In the genomic region with DNA sequence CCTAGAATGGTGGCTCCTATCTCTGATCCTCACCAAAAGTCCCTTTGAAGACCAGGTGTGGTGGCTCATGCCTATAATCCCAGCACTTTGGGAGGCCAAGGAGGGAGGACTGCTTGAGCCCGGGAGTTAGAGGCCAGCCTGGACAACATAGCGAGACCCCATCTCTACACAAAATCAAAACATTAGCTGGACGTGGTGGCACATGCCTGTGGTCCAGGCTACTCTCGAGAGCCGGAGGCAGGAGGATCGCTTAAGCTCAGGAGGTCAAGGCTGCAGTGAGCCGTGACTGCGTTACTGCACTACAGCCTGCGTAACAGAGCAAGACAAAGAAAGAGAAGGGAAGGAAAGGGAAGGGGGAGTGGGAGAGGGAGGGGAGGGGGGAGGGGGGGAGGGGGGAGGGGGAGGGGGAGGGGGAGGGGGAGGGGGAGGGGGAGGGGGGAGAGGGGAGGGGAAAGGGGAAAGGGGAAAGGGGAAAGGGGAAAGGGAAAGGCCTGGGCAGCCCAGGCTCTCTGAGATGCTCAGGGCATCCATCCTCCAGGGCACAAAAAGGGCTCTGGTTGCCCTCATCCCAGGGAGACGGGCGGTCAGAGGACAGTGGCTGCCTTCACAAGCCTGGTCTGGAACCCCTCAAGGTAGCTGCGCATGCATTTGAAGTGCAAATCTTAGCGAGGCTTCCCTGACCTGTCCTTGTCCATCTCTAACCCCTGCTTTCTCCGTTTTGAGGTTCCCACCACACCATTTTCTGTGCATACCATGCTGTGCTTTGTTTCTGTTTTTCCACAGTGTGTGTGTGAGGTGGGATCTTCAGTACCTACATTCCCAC, we compare ENCODE assay signal across 17 cellular contexts.
DNase-seq lines count a peak whose midpoint lies in the region; ATAC-seq and TF ChIP-seq lines count a peak whose summit lies in the region.
"Had no signal": no experiment of that assay in that cellular context is flagged by ENCODE, and none has a peak within 500 bp of the region (broad histone marks: within the 10 kb centered on the region; RNA-seq: fewer than 3 reads in every experiment).

No MANE protein-coding gene starts in this region.

- DNase-seq in dorsolateral prefrontal cortex (no peak), HPDE6-E6E7 (ENCODE audit: extremely low spot score) (no peak), SIG-M5 (lab: John Stamatoyannopoulos, UW) (no peak)
- DNase-seq in natural killer cell treated with Interleukin-12 subunit alpha and Interleukin-12 subunit beta and Interleukin-15 and Interleukin-18, amount 100 ng/mL, for 72 hours (ENCODE audit: low spot score) = no peak
- DNase-seq in activated CD4-positive, alpha-beta T cell treated with anti-CD3 and anti-CD28 coated beads, Interleukin-2, amount 50 U/mL, for 4 hours = no peak
- DNase-seq in effector memory CD4-positive, alpha-beta T cell = no peak
- DNase-seq: activated effector memory CD4-positive, alpha-beta T cell treated with Interleukin-2 at 50 U/mL for 16 hours; AML-193; heart right ventricle; kidney; MV-4-11; nucleus accumbens; right lobe of liver had no signal

- no peaks in the 10 kb centered on the region for H3F3A ChIP-seq in OCI-LY1 (ENCODE audit: insufficient read depth, low read length)

- H3K9me3 Mint-ChIP-seq in natural killer cell treated with Interleukin-12 subunit alpha and Interleukin-12 subunit beta and Interleukin-15 and Interleukin-18, amount 100 ng/mL, for 72 hours = no peaks in the 10 kb centered on the region
- H3K9me3 Mint-ChIP-seq: mesothelial cell of epicardium had no signal

- H3K36me3 Mint-ChIP-seq in natural killer cell treated with Interleukin-12 subunit alpha and Interleukin-12 subunit beta and Interleukin-15 and Interleukin-18, amount 100 ng/mL, for 72 hours = no peaks in the 10 kb centered on the region
- H3K36me3 Mint-ChIP-seq: mesothelial cell of epicardium had no signal

- no peak overlapping the region for H3K4me3 ChIP-seq in BLaER1 treated with 17β-estradiol and CSF1 and Interleukin-3, amounts not matched to agents 10 nM and 100 nM
- H3K4me3 ChIP-seq in OCI-LY1 (ENCODE audit: low read depth, low read length, poor library complexity, severe bottlenecking) (no peak overlapping the region), dorsolateral prefrontal cortex (no peak overlapping the region)
- H3K4me3 ChIP-seq in effector memory CD4-positive, alpha-beta T cell (ENCODE audit: insufficient read depth, low read depth, low read length, poor library complexity, severe bottlenecking) = no peak overlapping the region
- H3K4me3 ChIP-seq: heart right ventricle, right lobe of liver had no signal

- 0 out of 2 replicates have a peak, but pooled peaks cover 18% of the 10 kb centered on the region for H3K79me2 ChIP-seq in OCI-LY1 (ENCODE audit: insufficient read depth, low read length)

- H3K4me1 Mint-ChIP-seq in natural killer cell treated with Interleukin-12 subunit alpha and Interleukin-12 subunit beta and Interleukin-15 and Interleukin-18, amount 100 ng/mL, for 72 hours (ENCODE audit: low read depth in 2 of 2) = peaks cover 9 to 24% of the 10 kb centered on the region in 2 donors

- peaks cover 0 to 9% (median 0%) of the 10 kb centered on the region in 11 experiments; a peak in 1 of 22 replicates for H4K20me1 ChIP-seq in BLaER1 treated with 17β-estradiol and CSF1 and Interleukin-3, amounts not matched to agents 10 nM and 100 nM
- H4K20me1 ChIP-seq in OCI-LY1 (ENCODE audit: insufficient read depth, low read length) = no peaks in the 10 kb centered on the region

- H3K9ac ChIP-seq in BLaER1 treated with 17β-estradiol and CSF1 and Interleukin-3, amounts not matched to agents 10 nM and 100 nM = peak overlapping the region in 1 of 11 experiments; percentile 30; a peak in 2 of 22 replicates
- H3K9ac ChIP-seq in OCI-LY1 (ENCODE audit: low read length) = no peak overlapping the region

- H3K4me2 ChIP-seq in BLaER1 treated with 17β-estradiol and CSF1 and Interleukin-3, amounts not matched to agents 10 nM and 100 nM = peak overlapping the region; percentile 49 to 78 (median 68)
- H3K4me2 ChIP-seq in OCI-LY1 (ENCODE audit: low read length) = no peak overlapping the region

- ATAC-seq in natural killer cell treated with Interleukin-12 subunit alpha and Interleukin-12 subunit beta and Interleukin-15 and Interleukin-18, amount 100 ng/mL, for 72 hours = no peak
- ATAC-seq: heart right ventricle had no signal

- H3K4me3 Mint-ChIP-seq in natural killer cell treated with Interleukin-12 subunit alpha and Interleukin-12 subunit beta and Interleukin-15 and Interleukin-18, amount 100 ng/mL, for 72 hours = no peak overlapping the region
- H3K4me3 Mint-ChIP-seq: mesothelial cell of epicardium had no signal

- H3K36me3 ChIP-seq in BLaER1 treated with 17β-estradiol and CSF1 and Interleukin-3, amounts not matched to agents 10 nM and 100 nM = no peaks in the 10 kb centered on the region
- peaks cover 5% of the 10 kb centered on the region; the same call in 1 of the 2 replicates for H3K36me3 ChIP-seq in OCI-LY1 (ENCODE audit: insufficient read depth, low read length)
- no peaks in the 10 kb centered on the region for H3K36me3 ChIP-seq in effector memory CD4-positive, alpha-beta T cell (ENCODE audit: control insufficient read depth, insufficient read depth, low read length)
- H3K36me3 ChIP-seq: heart right ventricle, right lobe of liver had no signal

- intact Hi-C loops in dorsolateral prefrontal cortex (cut with DNase I) = no loop called here

- H3K27me3 ChIP-seq in BLaER1 treated with 17β-estradiol and CSF1 and Interleukin-3, amounts not matched to agents 10 nM and 100 nM = no peaks in the 10 kb centered on the region
- H3K27me3 ChIP-seq in OCI-LY1 (ENCODE audit: insufficient read depth, low read length) (no peaks in the 10 kb centered on the region), dorsolateral prefrontal cortex (no peaks in the 10 kb centered on the region)
- H3K27me3 ChIP-seq in effector memory CD4-positive, alpha-beta T cell (replicated peaks; ENCODE audit: control insufficient read depth, insufficient read depth, low read length, poor library complexity, severe bottlenecking) = no peaks in the 10 kb centered on the region
- H3K27me3 ChIP-seq: heart right ventricle, right lobe of liver had no signal

- H3K9me3 ChIP-seq in BLaER1 treated with 17β-estradiol and CSF1 and Interleukin-3, amounts not matched to agents 10 nM and 100 nM (replicated peaks in 1 of 11) = no peaks in the 10 kb centered on the region
- H3K9me3 ChIP-seq in OCI-LY1 (ENCODE audit: low read length) = no peaks in the 10 kb centered on the region
- H3K9me3 ChIP-seq in effector memory CD4-positive, alpha-beta T cell (ENCODE audit: control insufficient read depth, low read length) = no peaks in the 10 kb centered on the region
- H3K9me3 ChIP-seq: heart right ventricle, right lobe of liver had no signal

- peak overlapping the region; percentile 34 to 84 for H3K27ac Mint-ChIP-seq in natural killer cell treated with Interleukin-12 subunit alpha and Interleukin-12 subunit beta and Interleukin-15 and Interleukin-18, amount 100 ng/mL, for 72 hours
- H3K27ac Mint-ChIP-seq: mesothelial cell of epicardium had no signal

- H2AFZ ChIP-seq in OCI-LY1 (ENCODE audit: low read length) = no peak overlapping the region

- H3K27ac ChIP-seq in BLaER1 treated with 17β-estradiol and CSF1 and Interleukin-3, amounts not matched to agents 10 nM and 100 nM = peak overlapping the region in 10 of 11 experiments; percentile 0 to 65 (median 44); a peak in 14 of 22 replicates
- peak overlapping the region; percentile 55 for H3K27ac ChIP-seq in OCI-LY1 (ENCODE audit: low read depth, low read length, poor library complexity, severe bottlenecking)
- H3K27ac ChIP-seq in dorsolateral prefrontal cortex = peak overlapping the region in 51 of 59 donors; percentile 17 to 97 (median 74)
- no peak overlapping the region for H3K27ac ChIP-seq in effector memory CD4-positive, alpha-beta T cell (ENCODE audit: insufficient read depth, low read length, poor library complexity, severe bottlenecking)
- H3K27ac ChIP-seq: VCaP had no signal

- H3K9me2 ChIP-seq in OCI-LY1 (ENCODE audit: low read depth, low read length) = no peaks in the 10 kb centered on the region

- H3K4me1 ChIP-seq in BLaER1 treated with 17β-estradiol and CSF1 and Interleukin-3, amounts not matched to agents 10 nM and 100 nM = peaks cover 8 to 47% (median 22%) of the 10 kb centered on the region in 10 experiments
- peaks cover 41% of the 10 kb centered on the region for H3K4me1 ChIP-seq in OCI-LY1 (ENCODE audit: insufficient read depth, low read length, severe bottlenecking)
- no peaks in the 10 kb centered on the region for H3K4me1 ChIP-seq in effector memory CD4-positive, alpha-beta T cell (ENCODE audit: control insufficient read depth, insufficient read depth, low read length, poor library complexity, severe bottlenecking)

- TF ChIP-seq CTCF in OCI-LY1 (IDR thresholded peaks at IDR 0.05; ENCODE audit: low read length) = no peak
- no peak for TF ChIP-seq CTCF in dorsolateral prefrontal cortex (IDR thresholded peaks at IDR 0.05 in 54 of 56, conservative IDR thresholded peaks at IDR 0.05 in 2 of 56; ENCODE audit: low read depth in 1 of 56, partially characterized antibody in 56 of 56)

- H3K27me3 Mint-ChIP-seq in natural killer cell treated with Interleukin-12 subunit alpha and Interleukin-12 subunit beta and Interleukin-15 and Interleukin-18, amount 100 ng/mL, for 72 hours = no peaks in the 10 kb centered on the region
